ENCODE assay signal across 8 cellular contexts in the genomic region with DNA sequence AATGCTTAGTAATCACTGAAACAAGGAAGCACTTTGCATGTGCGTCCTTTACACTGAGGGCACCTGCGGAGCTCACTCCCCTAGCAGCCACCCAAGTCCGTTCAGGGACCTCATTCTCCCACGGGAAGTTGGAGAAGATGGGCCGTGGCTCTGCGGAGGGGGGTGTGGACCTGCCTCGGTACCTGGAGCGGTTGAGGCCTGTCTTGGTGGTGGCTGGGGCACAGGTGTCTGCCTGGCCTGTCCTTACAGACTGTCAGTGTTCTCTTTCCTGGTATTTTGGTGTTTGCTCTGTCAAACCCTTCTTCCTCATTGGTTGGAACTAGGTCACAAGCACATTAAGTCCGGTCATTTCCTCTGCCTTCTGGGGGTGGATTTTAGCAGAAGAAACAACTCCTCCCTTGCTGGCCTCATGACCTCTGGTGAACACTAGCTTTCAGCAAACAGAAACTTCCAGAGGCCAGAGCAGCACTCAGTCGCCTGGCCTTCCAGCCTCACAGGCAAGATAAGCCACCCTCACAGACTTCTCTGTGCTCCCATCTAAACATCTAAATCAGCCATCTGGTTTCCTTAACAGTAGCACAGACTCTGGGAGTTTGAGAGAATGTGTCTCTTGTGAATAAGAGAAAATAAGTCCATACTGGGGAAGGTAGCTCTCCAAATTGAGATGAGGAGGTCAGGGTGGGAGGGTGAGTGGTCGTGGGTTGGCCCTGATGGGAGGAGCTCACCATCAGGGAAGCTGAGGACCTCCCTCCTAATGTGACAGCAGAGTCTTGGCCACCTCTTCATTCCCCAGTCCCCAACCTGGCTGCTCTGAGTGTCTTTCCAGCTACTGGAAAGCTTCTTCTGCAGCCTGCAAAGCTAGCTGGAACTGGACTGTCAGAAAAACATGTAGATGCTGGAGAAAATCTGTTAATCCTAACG.
DNase-seq lines count a peak whose midpoint lies in the region; ATAC-seq and TF ChIP-seq lines count a peak whose summit lies in the region.

No MANE protein-coding gene starts in this region.

- no peaks in the 10 kb centered on the region for H4K20me1 ChIP-seq in MM.1S (ENCODE audit: insufficient read depth, low read length)

- peak; percentile 76 for ATAC-seq in effector memory CD8-positive, alpha-beta T cell (replicated peaks)

- H3K36me3 Mint-ChIP-seq in effector memory CD8-positive, alpha-beta T cell (ENCODE audit: insufficient read depth): peaks cover 43% of the 10 kb centered on the region

- DNase-seq in AG08396 (ENCODE audit: low spot score) (peak; percentile 57), MM.1S (peak; percentile 89), NCI-H748 (lab: John Stamatoyannopoulos, UW; ENCODE audit: unreplicated experiment) (no peak), GM10248 (ENCODE audit: extremely low spot score) (no peak), NCI-H774 (lab: John Stamatoyannopoulos, UW) (no peak)
- no peak for DNase-seq in effector memory CD8-positive, alpha-beta T cell
- no peak for DNase-seq in activated CD4-positive, CD25-positive, alpha-beta regulatory T cell treated with anti-CD3 and anti-CD28 coated beads, Interleukin-2, amount 50 U/mL, for 72 hours

- no peaks in the 10 kb centered on the region for H3K9me3 Mint-ChIP-seq in effector memory CD8-positive, alpha-beta T cell

- peak overlapping the region; percentile 54 for H2AFZ ChIP-seq in MM.1S (ENCODE audit: low read length)

- peaks cover 35% of the 10 kb centered on the region for H3K79me2 ChIP-seq in MM.1S (ENCODE audit: low read length)

- CTCF ChIA-PET in GM10248 (lab: Yijun Ruan, JAX): interaction anchor here (1.1 to 5.9 kb wide), 3 partner anchors 18 to 50 kb away, joined by 3 to 37 read pairs (median 5); a partner anchor contains a TSS

- peak overlapping the region; percentile 88 for H3K4me2 ChIP-seq in MM.1S (ENCODE audit: low read depth, low read length)

- H3K9me3 ChIP-seq in MM.1S (replicated peaks; ENCODE audit: insufficient read depth, low read length) (no peaks in the 10 kb centered on the region), mucosa of rectum (ENCODE audit: control insufficient read depth in 2 of 2, low read length in 2 of 2) (no peaks in the 10 kb centered on the region)

- H3K27ac ChIP-seq in MM.1S (ENCODE audit: low read length) (peak overlapping the region; percentile 85), mucosa of rectum (ENCODE audit: low read depth in 2 of 2, low read length in 2 of 2) (peak overlapping the region; percentile 89 to 90)

- H3K36me3 ChIP-seq in MM.1S (replicated peaks; ENCODE audit: insufficient read depth, low read length) (no peaks in the 10 kb centered on the region), mucosa of rectum (ENCODE audit: control insufficient read depth in 2 of 2, insufficient read depth in 2 of 2, low read length in 2 of 2) (peaks cover 12 to 16% of the 10 kb centered on the region in 2 donors)

- peaks cover 20 to 24% of the 10 kb centered on the region in 2 donors for H3K4me1 Mint-ChIP-seq in effector memory CD8-positive, alpha-beta T cell (ENCODE audit: low read depth in 2 of 2)

- TF ChIP-seq CTCF in MM.1S (IDR thresholded peaks at IDR 0.05; ENCODE audit: low read length) (no peak), GM10248 (IDR thresholded peaks at IDR 0.05; ENCODE audit: control extremely low read depth, extremely low read depth, low read depth, missing control alignments) (no peak)

- peak overlapping the region; percentile 68 to 87 for H3K27ac Mint-ChIP-seq in effector memory CD8-positive, alpha-beta T cell

- H3K4me1 ChIP-seq in MM.1S (ENCODE audit: low read length): peaks cover 26% of the 10 kb centered on the region
- H3K4me1 ChIP-seq in mucosa of rectum (ENCODE audit: control insufficient read depth in 2 of 2, insufficient read depth in 2 of 2, low read length in 2 of 2): peaks cover 24 to 26% of the 10 kb centered on the region in 2 donors

- no peaks in the 10 kb centered on the region for H3K27me3 ChIP-seq in MM.1S (replicated peaks; ENCODE audit: insufficient read depth, low read length)
- H3K27me3 ChIP-seq in mucosa of rectum (ENCODE audit: control insufficient read depth in 2 of 2, insufficient read depth in 2 of 2, low read length in 2 of 2): no peaks in the 10 kb centered on the region

- H3F3A ChIP-seq in MM.1S (ENCODE audit: insufficient read depth, low read length): peaks cover 18% of the 10 kb centered on the region; the same call in 1 of the 2 replicates

- POLR2A ChIA-PET in GM10248 (lab: Yijun Ruan, JAX): no interaction called here

- H3K4me3 ChIP-seq in MM.1S (ENCODE audit: low read length) (peak overlapping the region; percentile 47), mucosa of rectum (ENCODE audit: low read length in 2 of 2) (peak overlapping the region; percentile 38 to 49)

- peak overlapping the region in 1 of 2 donors; percentile 63 for H3K4me3 Mint-ChIP-seq in effector memory CD8-positive, alpha-beta T cell

- no peaks in the 10 kb centered on the region for H3K27me3 Mint-ChIP-seq in effector memory CD8-positive, alpha-beta T cell

- H3K9ac ChIP-seq in MM.1S (ENCODE audit: low read length): peak overlapping the region; percentile 63
- peak overlapping the region; percentile 52 to 61 for H3K9ac ChIP-seq in mucosa of rectum (ENCODE audit: low read depth in 1 of 2, low read length in 2 of 2)

- no peaks in the 10 kb centered on the region for H3K9me2 ChIP-seq in MM.1S (replicated peaks; ENCODE audit: insufficient read depth, low read length)

Comparison
In these comparisons a context has a peak if more than half of its experiments do, and no peak if none do; other contexts are left out.
1. DNase-seq: peak in AG08396 (single experiment) and MM.1S (single experiment); none in effector memory CD8-positive, alpha-beta T cell (0 of 3), activated CD4-positive, CD25-positive, alpha-beta regulatory T cell treated with anti-CD3 and anti-CD28 coated beads, Interleukin-2, amount 50 U/mL, for 72 hours (single experiment), NCI-H748 (single experiment), GM10248 (single experiment) and NCI-H774 (single experiment).